In the genomic region with DNA sequence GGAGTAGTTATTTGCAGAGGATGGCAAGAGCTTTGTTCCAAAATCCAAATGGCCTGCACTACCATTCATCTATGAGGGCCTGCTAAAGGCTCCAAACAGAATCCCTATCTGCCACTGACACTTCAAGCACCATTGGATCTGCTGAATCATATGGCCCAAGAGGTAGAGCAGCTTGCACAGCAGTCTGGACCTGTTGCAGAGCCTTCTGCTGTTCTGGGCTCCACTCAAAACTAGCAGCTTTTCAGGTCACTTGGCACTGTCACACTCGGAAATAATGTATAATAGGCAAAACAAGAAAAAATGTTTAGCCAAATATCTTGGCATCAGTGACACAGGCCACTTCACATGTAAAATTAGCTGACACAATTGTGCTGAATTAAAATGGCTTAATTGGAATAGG, we compare ENCODE assay signal across 17 cellular contexts.
A peak's percentile ranks its signal among the peaks of the same experiment; 100 is the strongest.
DNase-seq lines count a peak whose midpoint lies in the region; ATAC-seq, FAIRE-seq and TF ChIP-seq lines count a peak whose summit lies in the region.
"Had no signal": no experiment of that assay in that cellular context is flagged by ENCODE, and none has a peak within 500 bp of the region (broad histone marks: within the 10 kb centered on the region; RNA-seq: fewer than 3 reads in every experiment).

No MANE protein-coding gene starts in this region.

- no peak overlapping the region for H3K4me3 ChIP-seq in HEK293 (ENCODE audit: low read depth, low read length)
- H3K4me3 ChIP-seq: GM23338 had no signal

- no peak overlapping the region for H3K27ac ChIP-seq in HEK293 (ENCODE audit: extremely low read depth, low read depth, low read length)

- CTCF ChIA-PET in HEK293 (lab: Yijun Ruan, JAX): no interaction called here

- no peaks in the 10 kb centered on the region for H3K9me3 ChIP-seq in HEK293 (ENCODE audit: control insufficient read depth, insufficient read depth, low read depth, low read length)

- POLR2A ChIA-PET in HEK293 (lab: Yijun Ruan, JAX): no interaction called here

- no peak for TF ChIP-seq POLR2A in H54 (IDR thresholded peaks at IDR 0.05; ENCODE audit: low read depth, low read length)

- peak; percentile 15 for FAIRE-seq in H54 (lab: Jason Lieb, UNC)
- FAIRE-seq: G401.6, GM12892 had no signal

- no peak for DNase-seq in H54 (ENCODE audit: insufficient read length, low spot score)
- peak; percentile 67 for DNase-seq in NCI-H446 treated with DMSO at 0.1 percent for 48 hours (lab: John Stamatoyannopoulos, UW)
- peak; percentile 67 for DNase-seq in cerebellum (ENCODE audit: low spot score)
- DNase-seq in islet precursor cell: no peak
- no peak for DNase-seq in NCI-H128 (lab: John Stamatoyannopoulos, UW; ENCODE audit: unreplicated experiment)
- no peak for DNase-seq in stimulated activated CD4-positive, alpha-beta T cell treated with anti-CD3 and anti-CD28 coated beads, Interleukin-12 subunit alpha, Interleukin-12 subunit beta, amount 100 ng/mL, for 4 hours
- DNase-seq: Calu3; CD4-positive, alpha-beta memory T cell; COR-L47; DMS53; DMS79 treated with DMSO at 0.1 percent for 48 hours; HCEC 1CT had no signal

- H3K4me1 ChIP-seq in HEK293 (ENCODE audit: control insufficient read depth, insufficient read depth, low read length): no peaks in the 10 kb centered on the region

- TF ChIP-seq CTCF in HEK293 (tag by site-specific recombination; IDR thresholded peaks at IDR 0.05): no peak

- no peaks in the 10 kb centered on the region for H3K36me3 ChIP-seq in HEK293 (ENCODE audit: control insufficient read depth in 2 of 2, insufficient read depth in 1 of 2, low read length in 2 of 2)

- no peak for ATAC-seq in HG02798 (IDR thresholded peaks at IDR 0.05; ENCODE audit: poor library complexity, unreplicated experiment)
- ATAC-seq: GM23338 had no signal

TF ChIP-seq in HEK293, 187 proteins besides CTCF, POLR2A, EP300 and RAD21:
- TF ChIP-seq SCRT2 (tag by site-specific recombination; IDR thresholded peaks at IDR 0.05) (peak; percentile 26; the same call in 1 of the 2 replicates), ZSCAN16 (tag by site-specific recombination; IDR thresholded peaks at IDR 0.05) (no peak)
TF ChIP-seq in HEK293: peak in this region for 1.

Comparison
In these comparisons a context has a peak if more than half of its experiments do, and no peak if none do; other contexts are left out.
1. DNase-seq: peak in NCI-H446 treated with DMSO at 0.1 percent for 48 hours (single experiment) and cerebellum (single experiment); none in H54 (single experiment), islet precursor cell (single experiment), NCI-H128 (single experiment) and stimulated activated CD4-positive, alpha-beta T cell treated with anti-CD3 and anti-CD28 coated beads, Interleukin-12 subunit alpha, Interleukin-12 subunit beta, amount 100 ng/mL, for 4 hours (single experiment).